9 cellular contexts compared by ENCODE assay signal in the genomic region with DNA sequence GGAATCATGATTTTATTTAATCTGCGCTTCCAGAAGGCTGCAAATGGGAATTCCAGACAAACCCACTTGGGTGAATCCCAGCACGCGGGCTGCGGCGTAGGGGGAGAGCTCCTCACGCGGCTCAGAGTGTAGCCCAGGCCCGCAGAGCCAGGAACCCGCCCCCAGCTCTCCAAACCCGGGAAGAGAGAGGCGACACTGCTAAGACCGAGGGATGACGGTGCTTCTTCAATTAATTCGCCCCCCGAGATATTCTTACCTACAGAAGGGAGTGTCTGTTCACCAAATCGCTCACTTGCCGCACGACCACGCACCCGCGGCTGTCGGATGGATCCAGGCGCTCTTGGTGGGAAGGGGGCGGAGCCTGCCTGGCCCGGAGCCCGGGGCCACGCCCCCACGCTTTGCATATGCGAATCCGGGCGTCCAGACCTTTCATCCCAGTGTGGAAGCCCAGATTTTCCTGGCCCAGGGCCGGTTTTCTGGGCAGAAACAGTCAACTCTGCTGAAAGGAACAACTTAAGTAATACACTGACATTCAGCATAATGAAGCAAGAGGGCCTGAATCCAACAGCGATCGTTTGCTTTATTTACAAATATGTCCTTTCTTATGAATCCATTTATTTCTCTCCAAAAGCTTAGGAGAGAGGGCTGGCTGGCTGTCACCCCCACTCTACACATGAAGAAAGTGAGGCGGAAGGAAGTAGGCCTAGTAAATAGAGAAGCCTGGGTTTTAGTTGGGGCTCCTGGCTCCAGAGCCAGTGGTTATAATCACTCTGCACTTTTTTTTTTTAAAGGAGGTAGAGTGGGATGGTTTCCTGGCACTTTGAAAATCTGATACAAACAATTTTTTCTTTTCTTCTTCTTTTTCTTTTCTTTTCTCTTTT. TPM values are rescaled to one million over a fixed set of nuclear protein-coding genes. Genes with fewer than 3 reads are reported as not detected.
DNase-seq lines count a peak whose midpoint lies in the region; ATAC-seq and TF ChIP-seq lines count a peak whose summit lies in the region.
"Had no signal": no experiment of that assay in that cellular context is flagged by ENCODE, and none has a peak within 500 bp of the region (broad histone marks: within the 10 kb centered on the region; RNA-seq: fewer than 3 reads in every experiment).

SLC19A3 (minus strand) TSS at position 342 of the 881 bp plus-strand sequence. CDS start 15,710 bp downstream, outside the sequence.

- H3K4me1 ChIP-seq in A673 (ENCODE audit: insufficient read depth, low read length, poor library complexity, severe bottlenecking) (no peaks in the 10 kb centered on the region), H9 (ENCODE audit: insufficient read depth, low read length) (no peaks in the 10 kb centered on the region), neuron (ENCODE audit: insufficient read depth, low read length) (no peaks in the 10 kb centered on the region)
- peaks cover 4% of the 10 kb centered on the region for H3K4me1 ChIP-seq in effector memory CD4-positive, alpha-beta T cell (ENCODE audit: control insufficient read depth, insufficient read depth, low read length, poor library complexity, severe bottlenecking)

- WGBS in H9 (ENCODE audit: extremely low coverage, insufficient read length, low lambda C conversion rate), result no CpG with 5 or more reads among the region's 35 CpGs

- peak within 1 kb of the TSS in 1 of 3 experiments; percentile 84; a peak in 1 of 7 replicates for H3K27ac Mint-ChIP-seq in H9
- no peak within 1 kb of the TSS for H3K27ac Mint-ChIP-seq in activated naive CD8-positive, alpha-beta T cell treated with anti-CD3 and anti-CD28 coated beads, Interleukin-2, amount 50 U/mL, for 24 hours
- H3K27ac Mint-ChIP-seq: activated naive CD8-positive, alpha-beta T cell treated with anti-CD3 and anti-CD28 coated beads, Interleukin-2, amount 10 ng/mL, durations not matched to agents 7 days and 5 days had no signal

- H3K36me3 Mint-ChIP-seq in H9 (ENCODE audit: insufficient read depth in 1 of 3, low read depth in 3 of 3), result no peaks in the 10 kb centered on the region
- H3K36me3 Mint-ChIP-seq in activated naive CD8-positive, alpha-beta T cell treated with anti-CD3 and anti-CD28 coated beads, Interleukin-2, amount 50 U/mL, for 24 hours (ENCODE audit: low read depth), result no peaks in the 10 kb centered on the region
- H3K36me3 Mint-ChIP-seq: activated naive CD8-positive, alpha-beta T cell treated with anti-CD3 and anti-CD28 coated beads, Interleukin-2, amount 10 ng/mL, durations not matched to agents 7 days and 5 days had no signal

- no peak within 1 kb of the TSS for H2BK12ac ChIP-seq in H9 (ENCODE audit: insufficient read length, low read depth, low read length)

- no peak within 1 kb of the TSS for H4K5ac ChIP-seq in H9 (ENCODE audit: insufficient read length, low read depth, low read length)

- peak within 1 kb of the TSS; percentile 70 for H2AFZ ChIP-seq in H9 (ENCODE audit: low read length)
- H2AFZ ChIP-seq in neuron (ENCODE audit: low read depth, low read length), result peak within 1 kb of the TSS; percentile 57

- no peak within 1 kb of the TSS for H3K27ac ChIP-seq in A673 (ENCODE audit: low read depth, low read length, poor library complexity, severe bottlenecking)
- H3K27ac ChIP-seq in H9 (ENCODE audit: insufficient read length, low read depth, low read length), result no peak within 1 kb of the TSS
- H3K27ac ChIP-seq in effector memory CD4-positive, alpha-beta T cell (ENCODE audit: insufficient read depth, low read length, poor library complexity, severe bottlenecking), result no peak within 1 kb of the TSS

- H2BK5ac ChIP-seq in H9 (ENCODE audit: insufficient read length, low read length), result no peak within 1 kb of the TSS

- H3K4me2 ChIP-seq in H9 (ENCODE audit: insufficient read depth, insufficient read length, low read length), result peak within 1 kb of the TSS; percentile 71

- CTCF ChIA-PET in A673 (lab: Charles Lee), result no interaction called here

- H3K79me1 ChIP-seq in H9 (ENCODE audit: insufficient read depth, low read depth, low read length, poor library complexity, severe bottlenecking), result no peaks in the 10 kb centered on the region

- H3K27me3 Mint-ChIP-seq in H9 (ENCODE audit: low read depth), result peaks cover 15% of the 10 kb centered on the region
- peaks cover 18% of the 10 kb centered on the region for H3K27me3 Mint-ChIP-seq in activated naive CD8-positive, alpha-beta T cell treated with anti-CD3 and anti-CD28 coated beads, Interleukin-2, amount 50 U/mL, for 24 hours

- no peak within 1 kb of the TSS for H2AK5ac ChIP-seq in H9 (ENCODE audit: insufficient read length, low read length)

- H3K79me2 ChIP-seq in H9 (ENCODE audit: insufficient read depth, low read length), result no peaks in the 10 kb centered on the region

- no peak within 1 kb of the TSS for H3K23ac ChIP-seq in H9 (ENCODE audit: insufficient read length, low read depth, low read length)

- H2BK20ac ChIP-seq in H9 (ENCODE audit: low read depth, low read length, poor library complexity, severe bottlenecking), result no peak within 1 kb of the TSS

- no peak within 1 kb of the TSS for H3K18ac ChIP-seq in H9 (ENCODE audit: insufficient read length, low read depth, low read length)

- peak within 1 kb of the TSS; percentile 42 for H3K4me3 ChIP-seq in A673 (ENCODE audit: low read depth, low read length, poor library complexity, severe bottlenecking)
- peak within 1 kb of the TSS; percentile 41 for H3K4me3 ChIP-seq in neuron (ENCODE audit: low read length)
- no peak within 1 kb of the TSS for H3K4me3 ChIP-seq in effector memory CD4-positive, alpha-beta T cell (ENCODE audit: insufficient read depth, low read depth, low read length, poor library complexity, severe bottlenecking)

- H3K9me3 ChIP-seq in A673 (ENCODE audit: low read depth, low read length, poor library complexity, severe bottlenecking) (no peaks in the 10 kb centered on the region), H9 (ENCODE audit: control insufficient read depth, low read depth, low read length) (no peaks in the 10 kb centered on the region), neuron (ENCODE audit: low read length) (no peaks in the 10 kb centered on the region)
- no peaks in the 10 kb centered on the region for H3K9me3 ChIP-seq in effector memory CD4-positive, alpha-beta T cell (ENCODE audit: control insufficient read depth, low read length)

- H2BK15ac ChIP-seq in H9 (ENCODE audit: low read depth, low read length), result no peak within 1 kb of the TSS

- peak; percentile 83 for DNase-seq in A673 (ENCODE audit: low spot score)
- DNase-seq in H9, result peak; percentile 92
- DNase-seq in activated naive CD8-positive, alpha-beta T cell treated with anti-CD3 and anti-CD28 coated beads, Interleukin-2, amount 50 U/mL, for 24 hours, result peak; percentile 15
- DNase-seq in Right ventricle myocardium inferior (ENCODE audit: missing footprints), result peak; percentile 93
- no peak for DNase-seq in effector memory CD4-positive, alpha-beta T cell
- DNase-seq: activated naive CD8-positive, alpha-beta T cell treated with anti-CD3 and anti-CD28 coated beads, Interleukin-2, amount 10 ng/mL, durations not matched to agents 7 days and 5 days had no signal

- intact Hi-C loops in A673 (cut with micrococcal nuclease; ENCODE audit: unreplicated experiment), result no loop called here
- intact Hi-C loops in Right ventricle myocardium inferior (cut with DNase I), result no loop called here

- peaks cover 13 to 20% of the 10 kb centered on the region in 2 experiments for H3K4me1 Mint-ChIP-seq in H9
- H3K4me1 Mint-ChIP-seq in activated naive CD8-positive, alpha-beta T cell treated with anti-CD3 and anti-CD28 coated beads, Interleukin-2, amount 50 U/mL, for 24 hours, result no peaks in the 10 kb centered on the region
- H3K4me1 Mint-ChIP-seq: activated naive CD8-positive, alpha-beta T cell treated with anti-CD3 and anti-CD28 coated beads, Interleukin-2, amount 10 ng/mL, durations not matched to agents 7 days and 5 days had no signal

- peak within 1 kb of the TSS; percentile 26 for H3K9ac ChIP-seq in H9 (ENCODE audit: extremely low read depth, insufficient read length, low read length)

- peak within 1 kb of the TSS; percentile 75; the same call in 1 of the 2 replicates for H3K14ac ChIP-seq in H9 (ENCODE audit: insufficient read depth, low read length)

- H3T11ph ChIP-seq in H9 (ENCODE audit: low read length), result no peak within 1 kb of the TSS

- H3K36me3 ChIP-seq in A673 (ENCODE audit: insufficient read depth, low read length, poor library complexity, severe bottlenecking) (no peaks in the 10 kb centered on the region), neuron (ENCODE audit: insufficient read depth, low read length) (no peaks in the 10 kb centered on the region)
- H3K36me3 ChIP-seq in effector memory CD4-positive, alpha-beta T cell (ENCODE audit: control insufficient read depth, insufficient read depth, low read length), result no peaks in the 10 kb centered on the region

- ATAC-seq in activated naive CD8-positive, alpha-beta T cell treated with anti-CD3 and anti-CD28 coated beads, Interleukin-2, amount 50 U/mL, for 24 hours, result no peak
- ATAC-seq in Right ventricle myocardium inferior (peak; percentile 96), HG02759 (IDR thresholded peaks at IDR 0.05; ENCODE audit: unreplicated experiment) (no peak), HG02678 (IDR thresholded peaks at IDR 0.05; ENCODE audit: unreplicated experiment) (no peak)

- no peaks in the 10 kb centered on the region for H3K27me3 ChIP-seq in A673 (replicated peaks; ENCODE audit: insufficient read depth, low read depth, low read length, poor library complexity)
- no peaks in the 10 kb centered on the region for H3K27me3 ChIP-seq in H9 (ENCODE audit: insufficient read depth, low read length)
- H3K27me3 ChIP-seq in neuron (ENCODE audit: insufficient read depth, low read length), result peaks cover 4% of the 10 kb centered on the region
- no peaks in the 10 kb centered on the region for H3K27me3 ChIP-seq in effector memory CD4-positive, alpha-beta T cell (replicated peaks; ENCODE audit: control insufficient read depth, insufficient read depth, low read length, poor library complexity, severe bottlenecking)

- no peak within 1 kb of the TSS for H4K8ac ChIP-seq in H9 (replicated peaks; ENCODE audit: insufficient read length, low read depth, low read length)

- H3K9me3 Mint-ChIP-seq in H9, result no peaks in the 10 kb centered on the region
- H3K9me3 Mint-ChIP-seq in activated naive CD8-positive, alpha-beta T cell treated with anti-CD3 and anti-CD28 coated beads, Interleukin-2, amount 50 U/mL, for 24 hours, result no peaks in the 10 kb centered on the region
- H3K9me3 Mint-ChIP-seq: activated naive CD8-positive, alpha-beta T cell treated with anti-CD3 and anti-CD28 coated beads, Interleukin-2, amount 10 ng/mL, durations not matched to agents 7 days and 5 days had no signal

- H4K91ac ChIP-seq in H9 (ENCODE audit: insufficient read length, low read depth, low read length), result no peak within 1 kb of the TSS

- H4K20me1 ChIP-seq in H9 (ENCODE audit: control insufficient read depth, insufficient read depth, insufficient read length), result no peaks in the 10 kb centered on the region

- peaks cover 5% of the 10 kb centered on the region for H3K23me2 ChIP-seq in H9 (ENCODE audit: insufficient read length, low read depth, low read length, poor library complexity, severe bottlenecking)

- no peak within 1 kb of the TSS for H3K56ac ChIP-seq in H9 (ENCODE audit: insufficient read length, low read depth, low read length)

- peak within 1 kb of the TSS; percentile 74 to 86 for H3K4me3 Mint-ChIP-seq in H9
- no peak within 1 kb of the TSS for H3K4me3 Mint-ChIP-seq in activated naive CD8-positive, alpha-beta T cell treated with anti-CD3 and anti-CD28 coated beads, Interleukin-2, amount 50 U/mL, for 24 hours
- H3K4me3 Mint-ChIP-seq: activated naive CD8-positive, alpha-beta T cell treated with anti-CD3 and anti-CD28 coated beads, Interleukin-2, amount 10 ng/mL, durations not matched to agents 7 days and 5 days had no signal

- POLR2A ChIA-PET in A673 (lab: Charles Lee; ENCODE audit: low non-redundant PET), result no interaction called here

- no peak within 1 kb of the TSS for H3K4ac ChIP-seq in H9 (ENCODE audit: low read depth, low read length)

- H2BK120ac ChIP-seq in H9 (ENCODE audit: low read depth, low read length, poor library complexity, severe bottlenecking), result no peak within 1 kb of the TSS

- no peak for TF ChIP-seq CTCF in A673 (conservative IDR thresholded peaks at IDR 0.05; ENCODE audit: low read depth, low read length)
- no peak for TF ChIP-seq CTCF in H9 (conservative IDR thresholded peaks at IDR 0.05)

- BruUV-seq in A673 (replicated peaks; lab: Mats Ljungman, UMichigan), result no TSS peak

RNA-seq across cellular contexts. Expression of gene SLC19A3, which starts in this region (rescaled TPM):
- total RNA-seq in A673 (2021), result 4.2 and 4.4 TPM in 2 replicates
- 1.8 and 2.3 TPM in 2 replicates for total RNA-seq in H9 (2021)
- total RNA-seq in Right ventricle myocardium inferior, result 4.5 TPM
- total RNA-seq: activated naive CD8-positive, alpha-beta T cell treated with anti-CD3 and anti-CD28 coated beads, Interleukin-2, amount 10 ng/mL, durations not matched to agents 7 days and 5 days had no signal

Comparison
In these comparisons a context has a peak if more than half of its experiments do, and no peak if none do; other contexts are left out.
1. DNase-seq: peak in A673 (single experiment), H9 (single experiment), activated naive CD8-positive, alpha-beta T cell treated with anti-CD3 and anti-CD28 coated beads, Interleukin-2, amount 50 U/mL, for 24 hours (single experiment) and Right ventricle myocardium inferior (single experiment); none in effector memory CD4-positive, alpha-beta T cell (0 of 3).